ENCODE assay signal across 26 cellular contexts in the genomic region with DNA sequence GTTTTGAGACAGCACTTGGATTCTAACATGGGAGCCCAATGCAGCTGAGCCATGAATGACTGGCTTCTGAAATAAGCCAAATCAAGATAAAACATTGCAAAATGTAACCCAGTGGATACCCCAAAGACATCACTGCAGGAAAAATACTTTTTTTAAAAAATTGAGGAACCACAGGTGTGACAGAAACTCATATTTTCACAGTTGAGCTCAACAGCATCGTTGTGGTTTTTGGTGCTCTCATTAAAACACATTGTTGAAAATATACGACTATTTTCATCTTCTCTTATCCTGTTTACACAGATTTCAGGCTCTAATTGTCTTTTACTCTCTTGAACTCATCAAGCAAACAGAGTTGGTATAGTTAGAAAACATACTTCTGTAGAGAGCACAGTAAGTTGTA.
"Had no signal": no experiment of that assay in that cellular context is flagged by ENCODE, and none has a peak within 500 bp of the region (broad histone marks: within the 10 kb centered on the region; RNA-seq: fewer than 3 reads in every experiment).

No MANE protein-coding gene starts in this region.

- H3K4me1 ChIP-seq: left lung, lower lobe of right lung, pancreas, psoas muscle, right lobe of liver, testis, tibial artery, upper lobe of right lung had no signal

- H3K36me3 ChIP-seq: left lung, lower lobe of right lung, pancreas, right lobe of liver, tibial artery, upper lobe of right lung had no signal

- H3K4me2 ChIP-seq: smooth muscle cell had no signal

- ATAC-seq: left colon; left lung; lower lobe of right lung; naive thymus-derived CD8-positive, alpha-beta T cell; pancreas; psoas muscle; right lobe of liver; stimulated activated memory B cell treated with anti-CD40 and anti-IgM and Interleukin-4, amounts not matched to agents 10 μg/mL and 1 μg/mL and 100 μg/mL, for 72 hours; stimulated activated naive CD8-positive, alpha-beta T cell treated with anti-CD3 and anti-CD28 coated beads, Interleukin-15, amount 100 ng/mL, for 72 hours; upper lobe of right lung had no signal

- DNase-seq: hypothalamus; immature natural killer cell; kidney; left colon; left lung; lower lobe of right lung; mammary epithelial cell; mesenchymal stem cell; naive thymus-derived CD8-positive, alpha-beta T cell; nucleus accumbens; pancreas; psoas muscle; right lobe of liver; stimulated activated CD4-positive, alpha-beta T cell treated with anti-CD3 and anti-CD28 coated beads, Interleukin-1b, Interleukin-23, amount 100 ng/mL, for 48 hours; stimulated activated CD4-positive, alpha-beta T cell treated with anti-CD3 and anti-CD28 coated beads, Interleukin-2, amount 100 ng/mL, for 48 hours; stimulated activated CD4-positive, alpha-beta T cell treated with anti-CD3 and anti-CD28 coated beads, Interleukin-4, amount 100 ng/mL, for 4 hours; stimulated activated CD8-positive, alpha-beta memory T cell treated with anti-CD3 and anti-CD28 coated beads, Interleukin-4, amount 100 ng/mL, for 48 hours; stimulated activated naive CD4-positive, alpha-beta T cell treated with Interleukin-2 at 50 U/mL for 16 hours; stimulated activated naive CD8-positive, alpha-beta T cell treated with anti-CD3 and anti-CD28 coated beads, Interleukin-15, amount 100 ng/mL, for 72 hours; testis; tibial artery; trophoblast cell; upper lobe of right lung had no signal

- H3K27me3 ChIP-seq: left lung, pancreas, testis, tibial artery, upper lobe of right lung had no signal

- H3K4me3 ChIP-seq: left lung, lower lobe of right lung, pancreas, psoas muscle, right lobe of liver, smooth muscle cell, testis, tibial artery, upper lobe of right lung had no signal

- H3K27ac ChIP-seq: left lung, lower lobe of right lung, pancreas, psoas muscle, right lobe of liver, testis, tibial artery, upper lobe of right lung had no signal

- H3K9me3 ChIP-seq: left lung, lower lobe of right lung, pancreas, psoas muscle, right lobe of liver, testis, tibial artery, upper lobe of right lung had no signal

- FAIRE-seq: pancreas, urothelium cell line had no signal
